In the genomic region with DNA sequence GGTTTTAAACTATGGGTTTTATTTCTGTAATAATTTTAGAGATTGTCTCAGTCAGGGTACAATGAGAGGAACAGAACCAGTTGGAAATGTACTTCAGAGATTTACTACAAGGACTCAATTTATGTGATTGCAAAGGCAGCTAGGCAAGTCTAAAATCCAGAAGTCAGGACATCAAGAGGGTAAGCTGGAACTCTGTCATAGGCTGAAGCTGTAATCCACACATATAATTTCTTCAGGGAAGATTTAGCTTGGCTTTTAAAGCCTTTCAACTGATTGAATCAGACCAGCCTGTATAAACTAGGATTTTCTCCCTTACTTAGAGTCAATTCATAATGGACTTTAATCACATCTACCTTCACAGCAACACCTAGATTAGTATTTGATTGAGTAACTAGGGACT, we compare ENCODE assay signal across 10 cellular contexts. TPM values are rescaled to one million over a fixed set of nuclear protein-coding genes. Genes with fewer than 3 reads are reported as not detected.
"Had no signal": no experiment of that assay in that cellular context is flagged by ENCODE, and none has a peak within 500 bp of the region (broad histone marks: within the 10 kb centered on the region; RNA-seq: fewer than 3 reads in every experiment).

No MANE protein-coding gene starts in this region.

- DNase-seq: GM23248, GOT3, H7, HFFc6, IMR-90, KBM-7 had no signal

- H3K4me1 ChIP-seq: HAP-1 had no signal

- H3K4me3 ChIP-seq: GM23248, HAP-1 had no signal

- ATAC-seq: HCT116 had no signal

- H3K9me3 ChIP-seq: HAP-1 had no signal

- H3K27ac ChIP-seq: GM23248 had no signal

- H3K36me3 ChIP-seq: HAP-1 had no signal

RNA-seq across cellular contexts. Expression of a gene that starts 24.3 kb away (rescaled TPM):
- total RNA-seq: GM23248, H4, H7, HFFc6, HT-29, IMR-90 had no signal

RNA-seq across cellular contexts. Expression of a gene that starts 28.2 kb away (rescaled TPM):
- total RNA-seq: GM23248, H4, H7, HFFc6, HT-29, IMR-90 had no signal

RNA-seq across cellular contexts. Expression of a gene that starts 38.5 kb away (rescaled TPM):
- total RNA-seq: GM23248, H4, H7, HFFc6, HT-29, IMR-90 had no signal
